8 cellular contexts compared by ENCODE assay signal in genomic region chr7:100132697-100133137, GRCh38. TPM values are rescaled to one million over a fixed set of nuclear protein-coding genes. Genes with fewer than 3 reads are reported as not detected.
DNase-seq lines count a peak whose midpoint lies in the region; ATAC-seq and TF ChIP-seq lines count a peak whose summit lies in the region.

No MANE protein-coding gene starts in this region.

- peaks cover under 1% of the 10 kb centered on the region; the same call in 1 of the 2 replicates for H3K79me2 ChIP-seq in DND-41 (ENCODE audit: insufficient read depth, low read length)
- H3K79me2 ChIP-seq in mammary epithelial cell (ENCODE audit: insufficient read depth, low read length) = no peaks in the 10 kb centered on the region

- H3K27me3 ChIP-seq in DND-41 (ENCODE audit: insufficient read depth, low read length, poor library complexity) (no peaks in the 10 kb centered on the region), mammary epithelial cell (ENCODE audit: insufficient read depth, low read length) (no peaks in the 10 kb centered on the region)

- DNase-seq in DND-41 = peak; percentile 76
- DNase-seq in NCI-H2107 (lab: John Stamatoyannopoulos, UW) = peak; percentile 32
- DNase-seq in UCSD-AML1 (lab: John Stamatoyannopoulos, UW; ENCODE audit: unreplicated experiment) = peak; percentile 28
- DNase-seq in mammary epithelial cell = peak; percentile 42
- DNase-seq in kidney tubule cell (ENCODE audit: low spot score) = peak; percentile 70
- DNase-seq in stimulated activated CD4-positive, alpha-beta T cell treated with anti-CD3 and anti-CD28 coated beads, TNF-alpha, amount 100 ng/mL, for 1 hour (ENCODE audit: low read depth in 3 of 3, low spot score in 1 of 3) = peak; percentile 27 to 45 (median 43)
- DNase-seq in cerebellar nuclear complex (lab: John Stamatoyannopoulos, UW) = no peak

- ATAC-seq in DND-41 (ENCODE audit: insufficient read depth, low read depth) = peak; percentile 81
- ATAC-seq in HG02610 (IDR thresholded peaks at IDR 0.05; ENCODE audit: unreplicated experiment) = peak; percentile 73

- no peaks in the 10 kb centered on the region for H4K20me1 ChIP-seq in DND-41 (ENCODE audit: insufficient read depth, low read length)
- no peaks in the 10 kb centered on the region for H4K20me1 ChIP-seq in mammary epithelial cell (ENCODE audit: insufficient read depth, low read length)

- CTCF ChIA-PET in mammary epithelial cell (lab: Charles Lee; ENCODE audit: low non-redundant PET) = interaction anchor here (0.6 to 0.7 kb wide), 4 partner anchors 16 to 205 kb away, joined by 3 to 9 read pairs (median 3); partner anchors contain the start of genes LAMTOR4 and STAG3

- H2AFZ ChIP-seq in DND-41 (ENCODE audit: low read depth, low read length) (no peak overlapping the region), mammary epithelial cell (ENCODE audit: low read depth, low read length) (no peak overlapping the region)

- H3K36me3 ChIP-seq in DND-41 (ENCODE audit: insufficient read depth, low read length) (no peaks in the 10 kb centered on the region), mammary epithelial cell (ENCODE audit: insufficient read depth, low read length) (no peaks in the 10 kb centered on the region)

- peak; percentile 94 for TF ChIP-seq CTCF in DND-41 (IDR thresholded peaks at IDR 0.05; ENCODE audit: borderline replicate concordance, extremely low read depth, low read length, poor library complexity, severe bottlenecking)
- peak; percentile 91 to 97 for TF ChIP-seq CTCF in mammary epithelial cell (conservative IDR thresholded peaks at IDR 0.05 in 1 of 2, IDR thresholded peaks at IDR 0.05 in 1 of 2; ENCODE audit: extremely low read depth in 1 of 2, insufficient read depth in 1 of 2, low read depth in 1 of 2, low read length in 2 of 2)

- H3K4me1 ChIP-seq in DND-41 (ENCODE audit: insufficient read depth, low read length) = peaks cover 23% of the 10 kb centered on the region
- peaks cover 5% of the 10 kb centered on the region for H3K4me1 ChIP-seq in mammary epithelial cell (ENCODE audit: insufficient read depth, low read length)

- H3K27ac ChIP-seq in DND-41 (ENCODE audit: low read length) = no peak overlapping the region
- no peak overlapping the region for H3K27ac ChIP-seq in mammary epithelial cell (ENCODE audit: insufficient read depth, low read depth, low read length)

- no TSS peak for BruUV-seq in mammary epithelial cell (replicated peaks; lab: Mats Ljungman, UMichigan)

- in situ Hi-C loops in mammary epithelial cell (cut with MboI; ENCODE audit: low sequenced_read_pairs in 2 of 2) = loop anchor here (5.0 to 10.0 kb wide), 4 partner anchors 82 to 212 kb away; partner anchors contain the start of gene PVRIG (in 2 of the 2)

- WGBS in mammary epithelial cell (ENCODE audit: low coverage, missing lambda C conversion rate) = 41% methylated on average over 3 of the region's 3 CpGs

- H3K9ac ChIP-seq in DND-41 (ENCODE audit: low read depth, low read length) = no peak overlapping the region
- no peak overlapping the region for H3K9ac ChIP-seq in mammary epithelial cell (ENCODE audit: insufficient read depth, low read length)

- H3K4me3 ChIP-seq in DND-41 (ENCODE audit: low read depth in 1 of 2, low read length in 2 of 2) = no peak overlapping the region
- no peak overlapping the region for H3K4me3 ChIP-seq in mammary epithelial cell (replicated peaks in 1 of 3; ENCODE audit: insufficient read depth in 1 of 3, low read depth in 2 of 3, low read length in 3 of 3)

- dilution Hi-C loops in mammary epithelial cell (cut with HindIII; ENCODE audit: low sequenced_read_pairs) = no loop called here

- H3K9me3 ChIP-seq in DND-41 (ENCODE audit: insufficient read depth, low read length, severe bottlenecking) (no peaks in the 10 kb centered on the region), mammary epithelial cell (replicated peaks; ENCODE audit: insufficient read depth, low read length) (no peaks in the 10 kb centered on the region)

- H3K4me2 ChIP-seq in DND-41 (ENCODE audit: insufficient read depth, low read length) (no peak overlapping the region), mammary epithelial cell (ENCODE audit: insufficient read depth, low read depth, low read length) (no peak overlapping the region)

- intact Hi-C loops in mammary epithelial cell (cut with micrococcal nuclease) = loop anchor here (1.0 to 5.0 kb wide), 5 partner anchors 85 to 275 kb away; partner anchors contain the start of gene TRIM4

RNA-seq across cellular contexts. Expression of gene MBLAC1, which starts 6.0 kb away (rescaled TPM):
- 1 to 10 TPM; 1.2 to 1.5 TPM for total RNA-seq in mammary epithelial cell
- polyA plus RNA-seq in mammary epithelial cell = 1.0 TPM
- not detected for polyA minus RNA-seq in mammary epithelial cell

RNA-seq across cellular contexts. Expression of gene CNPY4, which starts 13.3 kb away (rescaled TPM):
- 1 to 10 TPM; 6.9 to 7.5 TPM for total RNA-seq in mammary epithelial cell
- polyA plus RNA-seq in mammary epithelial cell = 7.3 TPM
- not detected for polyA minus RNA-seq in mammary epithelial cell

RNA-seq across cellular contexts. Expression of gene TAF6, which starts 13.6 kb away (rescaled TPM):
- total RNA-seq in mammary epithelial cell = 10 to 100 TPM; 28.8 to 55.3 TPM
- 16.5 TPM for polyA plus RNA-seq in mammary epithelial cell
- 42.4 TPM for polyA minus RNA-seq in mammary epithelial cell

RNA-seq across cellular contexts. Expression of gene LAMTOR4, which starts 16.0 kb away (rescaled TPM):
- 10 to 100 TPM; 41.7 to 73.2 TPM for total RNA-seq in mammary epithelial cell
- polyA plus RNA-seq in mammary epithelial cell = 221 TPM
- 25.1 TPM for polyA minus RNA-seq in mammary epithelial cell

RNA-seq across cellular contexts. Expression of gene TRAPPC14, which starts 25.8 kb away (rescaled TPM):
- 10 to 100 TPM; 15.3 to 28.5 TPM for total RNA-seq in mammary epithelial cell
- 3.0 TPM for polyA plus RNA-seq in mammary epithelial cell
- polyA minus RNA-seq in mammary epithelial cell = 5.3 TPM

Comparison
In these comparisons a context has a peak if more than half of its experiments do, and no peak if none do; other contexts are left out.
1. DNase-seq: peak in DND-41 (single experiment), NCI-H2107 (single experiment), UCSD-AML1 (single experiment), mammary epithelial cell (single experiment), kidney tubule cell (single experiment) and stimulated activated CD4-positive, alpha-beta T cell treated with anti-CD3 and anti-CD28 coated beads, TNF-alpha, amount 100 ng/mL, for 1 hour (3 of 3); none in cerebellar nuclear complex (0 of 2).